In genomic region chr19:49064768-49065611, GRCh38 we compare ENCODE assay signal across 9 cellular contexts. TPM values are rescaled to one million over a fixed set of nuclear protein-coding genes. Genes with fewer than 3 reads are reported as not detected.
DNase-seq lines count a peak whose midpoint lies in the region; ATAC-seq and TF ChIP-seq lines count a peak whose summit lies in the region.
"Had no signal": no experiment of that assay in that cellular context is flagged by ENCODE, and none has a peak within 500 bp of the region (broad histone marks: within the 10 kb centered on the region; RNA-seq: fewer than 3 reads in every experiment).

NTF4 (minus strand) TSS chr19:49064818; CDS start chr19:49061997, 2,821 bp downstream.

- no peaks in the 10 kb centered on the region for H3K9me3 Mint-ChIP-seq in glutamatergic neuron (ENCODE audit: unreplicated experiment)

- peaks cover 17% of the 10 kb centered on the region for H3K27me3 ChIP-seq in PC-9 (ENCODE audit: insufficient read depth, low read depth)
- H3K27me3 ChIP-seq in psoas muscle (ENCODE audit: insufficient read depth in 3 of 3, low read length in 2 of 3), result peaks cover 0 to 4% (median 0%) of the 10 kb centered on the region in 3 donors

- peaks cover 41% of the 10 kb centered on the region for H3F3A ChIP-seq in PC-9 (ENCODE audit: insufficient read depth, low read depth)

- H3K4me3 ChIP-seq in PC-9 (peak within 1 kb of the TSS; percentile 35; the same call in 1 of the 2 replicates), psoas muscle (peak within 1 kb of the TSS; percentile 52)
- H3K4me3 ChIP-seq: SJSA1 had no signal

- H3K36me3 Mint-ChIP-seq in glutamatergic neuron (ENCODE audit: unreplicated experiment), result peaks cover 5% of the 10 kb centered on the region

- H3K4me2 ChIP-seq in PC-9, result peak within 1 kb of the TSS; percentile 62

- no peaks in the 10 kb centered on the region for H4K20me1 ChIP-seq in PC-9 (ENCODE audit: insufficient read depth)

- H3K27ac ChIP-seq in PC-9 (no peak within 1 kb of the TSS), psoas muscle (peak within 1 kb of the TSS; percentile 63)
- H3K27ac ChIP-seq: SJSA1 had no signal

- peaks cover 12% of the 10 kb centered on the region for H3K4me1 Mint-ChIP-seq in glutamatergic neuron (ENCODE audit: low read depth, unreplicated experiment)

- H3K79me2 ChIP-seq in PC-9 (ENCODE audit: low read depth), result no peaks in the 10 kb centered on the region

- WGBS in psoas muscle, 3 donors, result 2% methylated on average over 38 to 53 of the region's 53 CpGs

- peak within 1 kb of the TSS; percentile 49 for H3K4me3 Mint-ChIP-seq in glutamatergic neuron (ENCODE audit: unreplicated experiment)

- in situ Hi-C loops in G401 (cut with HindIII; ENCODE audit: low sequenced_read_pairs), result no loop called here

- H3K9me3 ChIP-seq in PC-9 (ENCODE audit: insufficient read depth, low read depth), result no peaks in the 10 kb centered on the region
- H3K9me3 ChIP-seq in psoas muscle, result no peaks in the 10 kb centered on the region

- no peak for TF ChIP-seq CTCF in PC-9 (conservative IDR thresholded peaks at IDR 0.05)
- no peak for TF ChIP-seq CTCF in glutamatergic neuron (IDR thresholded peaks at IDR 0.05; ENCODE audit: partially characterized antibody, unreplicated experiment)
- no peak for TF ChIP-seq CTCF in psoas muscle (IDR thresholded peaks at IDR 0.05)

- H3K27me3 Mint-ChIP-seq in glutamatergic neuron (ENCODE audit: unreplicated experiment), result peaks cover 11% of the 10 kb centered on the region

- H3K27ac Mint-ChIP-seq in glutamatergic neuron (ENCODE audit: unreplicated experiment), result no peak within 1 kb of the TSS

- POLR2A ChIA-PET in PC-9 (lab: Charles Lee; ENCODE audit: unreplicated experiment), result interaction anchor here (0.6 kb wide), 1 partner anchor 49 kb away, joined by 14 read pairs; the partner anchor contains the start of gene LIN7B

- DNase-seq in G401 (ENCODE audit: low spot score) (peak; percentile 23), PC-9 (peak in 1 of 2 experiments; percentile 75), glutamatergic neuron (peak; percentile 74), psoas muscle (peak; percentile 19 to 56), Kasumi-1 (lab: John Stamatoyannopoulos, UW) (no peak), T-helper 2 cell (no peak), dermis blood vessel endothelial cell (no peak)

- ATAC-seq in psoas muscle (peak; percentile 41 to 54 (median 48)), GM18520 (IDR thresholded peaks at IDR 0.05; ENCODE audit: unreplicated experiment) (no peak)

- CTCF ChIA-PET in PC-9 (lab: Charles Lee), result interaction anchor here (0.6 to 1.1 kb wide), 6 partner anchors 9 to 407 kb away, joined by 3 to 8 read pairs (median 4); no protein-coding TSS in a partner anchor

- H3K9me2 ChIP-seq in PC-9 (ENCODE audit: insufficient read depth), result no peaks in the 10 kb centered on the region

- intact Hi-C loops in PC-9 (cut with micrococcal nuclease; ENCODE audit: unreplicated experiment) (no loop called here), psoas muscle (cut with DNase I) (loop anchor here in 1 of 2 donors (5.0 kb wide), 1 partner anchor 68 kb away; no protein-coding TSS in a partner anchor)

- H3K4me1 ChIP-seq in PC-9 (replicated peaks; ENCODE audit: insufficient read depth), result peaks cover 11% of the 10 kb centered on the region; the same call in 1 of the 2 replicates
- peaks cover 17% of the 10 kb centered on the region for H3K4me1 ChIP-seq in psoas muscle
- H3K4me1 ChIP-seq: SJSA1 had no signal

- no peak within 1 kb of the TSS for H2AFZ ChIP-seq in PC-9

- BruUV-seq in PC-9 (replicated peaks; lab: Mats Ljungman, UMichigan), result no TSS peak

- H3K36me3 ChIP-seq in PC-9 (ENCODE audit: low read depth) (no peaks in the 10 kb centered on the region), psoas muscle (ENCODE audit: insufficient read depth in 1 of 2, low read depth in 1 of 2) (no peaks in the 10 kb centered on the region)
- H3K36me3 ChIP-seq: SJSA1 had no signal

RNA-seq across cellular contexts. Expression of gene NTF4, which starts in this region (rescaled TPM):
- 11.5 and 18.3 TPM in 2 replicates for total RNA-seq in G401 (2014; rRNA removed; shearing (Covaris generic))
- 14.0 and 18.6 TPM in 2 replicates for total RNA-seq in PC-9 (2021)
- not detected for total RNA-seq in glutamatergic neuron (ENCODE audit: unreplicated experiment)
- 1 to 10 TPM; 1.8 to 6.9 (median 5.1) TPM for total RNA-seq in psoas muscle
- polyA plus RNA-seq in psoas muscle, result 1 to 10 TPM; 5.6 to 7.4 (median 6.4) TPM
- not detected in 2 replicates for total RNA-seq in dermis blood vessel endothelial cell
- total RNA-seq: SJSA1 had no signal

Comparison
In these comparisons a context has a peak if more than half of its experiments do, and no peak if none do; other contexts are left out.
1. Peak in DNase-seq in glutamatergic neuron; RNA of the gene not detected or under 1 TPM.
2. DNase-seq: peak in G401 (single experiment) and psoas muscle (2 of 2); none in Kasumi-1 (0 of 2), T-helper 2 cell (0 of 5) and dermis blood vessel endothelial cell (single experiment).